Comparison of ENCODE assay signal across 1 cellular context in genomic region chr6:109071125-109071917, GRCh38.
TF ChIP-seq lines count a peak whose summit lies in the region.

No MANE protein-coding gene starts in this region.

TF ChIP-seq in SK-N-SH, 30 proteins besides CTCF, POLR2A, EP300 and RAD21 (continued from another document):
- no peak for TF ChIP-seq REST (IDR thresholded peaks at IDR 0.05; ENCODE audit: low read depth, low read length)
- no peak for TF ChIP-seq GATA2 (CRISPR knock-in tag; IDR thresholded peaks at IDR 0.05)
- no peak for TF ChIP-seq TCF12 (IDR thresholded peaks at IDR 0.05)
- TF ChIP-seq YY1 (IDR thresholded peaks at IDR 0.05; ENCODE audit: low read depth), result no peak
- TF ChIP-seq ZBTB33 (IDR thresholded peaks at IDR 0.05; ENCODE audit: borderline replicate concordance, low read depth), result no peak
- TF ChIP-seq SIN3A (IDR thresholded peaks at IDR 0.05; ENCODE audit: borderline replicate concordance, low read depth, low read length), result no peak
- TF ChIP-seq TAF1 (IDR thresholded peaks at IDR 0.05; ENCODE audit: borderline replicate concordance, low read depth, low read length), result no peak
- no peak for TF ChIP-seq MEF2A (IDR thresholded peaks at IDR 0.05; ENCODE audit: borderline replicate concordance, low read depth)
- no peak for TF ChIP-seq IRF3 (IDR thresholded peaks at IDR 0.05; ENCODE audit: low read depth, low read length)
